In genomic region chr16:56605475-56605874, GRCh38 we compare ENCODE assay signal across 17 cellular contexts. TPM values are rescaled to one million over a fixed set of nuclear protein-coding genes. Genes with fewer than 3 reads are reported as not detected.
DNase-seq lines count a peak whose midpoint lies in the region; ATAC-seq, FAIRE-seq and TF ChIP-seq lines count a peak whose summit lies in the region.
"Had no signal": no experiment of that assay in that cellular context is flagged by ENCODE, and none has a peak within 500 bp of the region (broad histone marks: within the 10 kb centered on the region; RNA-seq: fewer than 3 reads in every experiment).

No MANE protein-coding gene starts in this region.

- H3K4me1 ChIP-seq in HCT116 (ENCODE audit: control insufficient read depth in 1 of 2, insufficient read depth in 2 of 2, low read length in 2 of 2): peaks cover 42 to 61% of the 10 kb centered on the region in 2 experiments
- H3K4me1 ChIP-seq in left lung: peaks cover 28 to 48% of the 10 kb centered on the region in 2 donors
- peaks cover 16 to 58% (median 37%) of the 10 kb centered on the region in 6 donors for H3K4me1 ChIP-seq in spleen

- BruUV-seq in HCT116 (replicated peaks; lab: Mats Ljungman, UMichigan): no TSS peak

- H3K27ac ChIP-seq in HCT116 (ENCODE audit: low read depth, low read length) (peak overlapping the region; percentile 96), brain microvascular endothelial cell (peak overlapping the region; percentile 97), left lung (peak overlapping the region; percentile 87 to 93), spleen (peak overlapping the region in 6 of 8 donors; percentile 88 to 96 (median 90))

- no peak for TF ChIP-seq POLR2A in HCT116 (IDR thresholded peaks at IDR 0.05; ENCODE audit: borderline replicate concordance, extremely low read depth, insufficient read depth, insufficient read length)
- no peak for TF ChIP-seq POLR2A in spleen (IDR thresholded peaks at IDR 0.05)

- H3K9ac ChIP-seq in HCT116 (ENCODE audit: low read length): peak overlapping the region; percentile 91; the same call in 1 of the 2 replicates

- H3K27me3 ChIP-seq in HCT116 (ENCODE audit: insufficient read depth, low read length) (no peaks in the 10 kb centered on the region), brain microvascular endothelial cell (replicated peaks) (no peaks in the 10 kb centered on the region), left lung (no peaks in the 10 kb centered on the region), spleen (replicated peaks in 1 of 7) (peaks cover 0 to 10% (median 0%) of the 10 kb centered on the region in 7 donors)
- H3K27me3 ChIP-seq: BE2C had no signal

- peaks cover 14% of the 10 kb centered on the region for H3K79me2 ChIP-seq in HCT116 (ENCODE audit: insufficient read depth, low read length)

- no peaks in the 10 kb centered on the region for H3K9me2 ChIP-seq in HCT116 (ENCODE audit: insufficient read depth)

- H3K36me3 ChIP-seq in HCT116 (ENCODE audit: control insufficient read depth in 1 of 2, insufficient read depth in 2 of 2, low read length in 2 of 2) (no peaks in the 10 kb centered on the region), brain microvascular endothelial cell (replicated peaks) (no peaks in the 10 kb centered on the region), left lung (no peaks in the 10 kb centered on the region), spleen (no peaks in the 10 kb centered on the region)
- H3K36me3 ChIP-seq: BE2C had no signal

- TF ChIP-seq CTCF in HCT116 (IDR thresholded peaks at IDR 0.05 in 2 of 3, conservative IDR thresholded peaks at IDR 0.05 in 1 of 3; ENCODE audit: borderline replicate concordance in 1 of 3, insufficient read depth in 1 of 3, low read depth in 2 of 3, low read length in 2 of 3): no peak
- TF ChIP-seq CTCF in brain microvascular endothelial cell (IDR thresholded peaks at IDR 0.05; ENCODE audit: low read depth, low read length, missing control alignments): no peak
- TF ChIP-seq CTCF in left lung (IDR thresholded peaks at IDR 0.05): no peak
- TF ChIP-seq CTCF in spleen (IDR thresholded peaks at IDR 0.05 in 8 of 11, conservative IDR thresholded peaks at IDR 0.05 in 3 of 11): no peak

- 58 to 87% (median 80%) methylated on average over 1 of the region's 1 CpG for WGBS in spleen, 5 donors

- DNase-seq in HCT116 (ENCODE audit: low read depth, low spot score) (no peak), brain microvascular endothelial cell (no peak), left lung (no peak), spleen (no peak), posterior vena cava (ENCODE audit: low spot score) (no peak), frontal cortex (ENCODE audit: low spot score in 2 of 2) (no peak), NCI-H446 (lab: John Stamatoyannopoulos, UW) (no peak)
- DNase-seq: activated CD4-positive, alpha-beta T cell treated with anti-CD3 and anti-CD28 coated beads, Interleukin-2, amount 50 U/mL, for 1 hour; BE2C; MV-4-11; NCI-H345 had no signal

- intact Hi-C loops in HCT116 (cut with micrococcal nuclease): no loop called here
- intact Hi-C loops in left lung (cut with DNase I): no loop called here
- intact Hi-C loops in spleen (cut with DNase I; ENCODE audit: low total_unique reads): loop anchor here (10.0 kb wide), 2 partner anchors 79 to 91 kb away; partner anchors contain the start of gene MT1X
- intact Hi-C loops in posterior vena cava (cut with DNase I): no loop called here

- in situ Hi-C loops in brain microvascular endothelial cell (cut with HindIII; ENCODE audit: low pct_ligation_motif_present, low sequenced_read_pairs): no loop called here

- FAIRE-seq in frontal cortex (lab: Jason Lieb, UNC): no peak
- FAIRE-seq: GM12892, GM19239 had no signal

- no peaks in the 10 kb centered on the region for H4K20me1 ChIP-seq in HCT116 (ENCODE audit: insufficient read depth)

- RAD21 ChIA-PET in HCT116 (lab: Charles Lee; ENCODE audit: low non-redundant PET in 1 of 2, low total read pairs in 2 of 2, uncharacterized antibody in 2 of 2, unreplicated experiment in 2 of 2): interaction anchor here (1.2 to 1.8 kb wide), 3 partner anchors 20 to 96 kb away, joined by 3 to 6 read pairs (median 5); partner anchors contain the start of gene MT1E (in 1 of the 2)

- peak overlapping the region; percentile 95 for H3K4me2 ChIP-seq in HCT116 (ENCODE audit: low read length)

- peak overlapping the region; percentile 24 for H2AFZ ChIP-seq in HCT116 (ENCODE audit: low read depth, low read length, poor library complexity, severe bottlenecking)

- H3K9me3 ChIP-seq in HCT116 (ENCODE audit: control insufficient read depth in 1 of 2, insufficient read depth in 1 of 2, low read depth in 1 of 2, low read length in 2 of 2) (no peaks in the 10 kb centered on the region), left lung (no peaks in the 10 kb centered on the region), spleen (no peaks in the 10 kb centered on the region)
- H3K9me3 ChIP-seq: BE2C had no signal

- TF ChIP-seq RAD21 in HCT116 (IDR thresholded peaks at IDR 0.05; ENCODE audit: low read depth): no peak

- CTCF ChIA-PET in HCT116 (lab: Charles Lee): interaction anchor here (0.9 to 5.3 kb wide), 4 partner anchors 29 to 184 kb away, joined by 3 to 65 read pairs (median 6); no protein-coding TSS in a partner anchor

- ATAC-seq in HCT116 (no peak), left lung (no peak), HG03520 (IDR thresholded peaks at IDR 0.05; ENCODE audit: unreplicated experiment) (no peak)

- POLR2A ChIA-PET in HCT116 (lab: Charles Lee): interaction anchor here (3.9 to 16.1 kb wide), 2 partner anchors 19 to 96 kb away, joined by 14 to 344 read pairs; partner anchors contain the start of gene MT1E

- H3K4me3 ChIP-seq in HCT116 (replicated peaks in 1 of 2; ENCODE audit: low read depth in 1 of 2, low read length in 2 of 2): 0 out of 4 replicates have a peak overlapping the region, but pooled peaks of 1 of the 2 experiments have one; percentile 85
- no peak overlapping the region for H3K4me3 ChIP-seq in brain microvascular endothelial cell (ENCODE audit: low read depth, low read length)
- H3K4me3 ChIP-seq in left lung: no peak overlapping the region
- no peak overlapping the region for H3K4me3 ChIP-seq in spleen

TF ChIP-seq in HCT116, 20 proteins besides CTCF, POLR2A, EP300 and RAD21 (continues in another document):
- TF ChIP-seq MAX (IDR thresholded peaks at IDR 0.05): no peak
- TF ChIP-seq CEBPB (IDR thresholded peaks at IDR 0.05; ENCODE audit: low read depth): no peak
- no peak for TF ChIP-seq JUND (IDR thresholded peaks at IDR 0.05)
- no peak for TF ChIP-seq FOSL1 (IDR thresholded peaks at IDR 0.05; ENCODE audit: low read depth)
- TF ChIP-seq CBX3 (IDR thresholded peaks at IDR 0.05; ENCODE audit: low read depth): no peak
- no peak for TF ChIP-seq EZH2 (IDR thresholded peaks at IDR 0.05)
- no peak for TF ChIP-seq SRF (IDR thresholded peaks at IDR 0.05; ENCODE audit: low read depth)
- no peak for TF ChIP-seq SIN3A (IDR thresholded peaks at IDR 0.05; ENCODE audit: low read depth)
- TF ChIP-seq ZFX (IDR thresholded peaks at IDR 0.05): no peak
- no peak for TF ChIP-seq ELF1 (IDR thresholded peaks at IDR 0.05; ENCODE audit: borderline replicate concordance, low read depth)

RNA-seq across cellular contexts. Expression of gene MT2A, which starts 2.9 kb away (rescaled TPM):
- total RNA-seq in HCT116 (2021; ENCODE audit: unreplicated experiment) (710 TPM), left lung (100 to 1,000 TPM; 239 to 425 TPM), spleen (10 to 100 TPM; 25.3 to 96.9 (median 43.8) TPM), posterior vena cava (1,000 to 10,000 TPM in 1 of 2 donors, 100 to 1,000 TPM in 1; 643 to 1,788 TPM), frontal cortex (1.6 TPM)
- 2,621 and 2,940 TPM in 2 replicates for polyA plus RNA-seq in HCT116 (2012)
- 100 to 1,000 TPM in 2 of 3 donors, 10 to 100 TPM in 1; 73.3 to 176 (median 112) TPM for polyA plus RNA-seq in spleen

RNA-seq across cellular contexts. Expression of gene MT3, which starts 16.1 kb away (rescaled TPM):
- not detected for total RNA-seq in HCT116 (2021; ENCODE audit: unreplicated experiment)
- not detected in 2 replicates for polyA plus RNA-seq in HCT116 (2012)
- not detected for total RNA-seq in left lung
- total RNA-seq in spleen: under 1 TPM in 1 of 7 donors, not detected in 6; 0.77 TPM
- 10 to 100 TPM in 1 of 3 donors, 1 to 10 TPM in 1, not detected in 1; 1.5 to 11.5 TPM for polyA plus RNA-seq in spleen
- not detected for total RNA-seq in posterior vena cava
- 7.3 TPM for total RNA-seq in frontal cortex
- total RNA-seq: Daoy, fibroblast of villous mesenchyme, H4 had no signal

RNA-seq across cellular contexts. Expression of gene MT1E, which starts 20.1 kb away (rescaled TPM):
- total RNA-seq in HCT116 (2021; ENCODE audit: unreplicated experiment) (383 TPM), left lung (100 to 1,000 TPM; 103 to 262 TPM), spleen (10 to 100 TPM in 6 of 7 donors, 1 to 10 TPM in 1; 2.5 to 49.6 (median 19.7) TPM), posterior vena cava (100 to 1,000 TPM; 240 to 379 TPM), frontal cortex (5.7 TPM)
- polyA plus RNA-seq in HCT116 (2012): 1,051 and 1,163 TPM in 2 replicates
- 10 to 100 TPM; 21.0 to 34.0 (median 33.0) TPM for polyA plus RNA-seq in spleen
- total RNA-seq: H4 had no signal

RNA-seq across cellular contexts. Expression of gene MT1M, which starts 27.0 kb away (rescaled TPM):
- total RNA-seq in HCT116 (2021; ENCODE audit: unreplicated experiment) (0.39 TPM), left lung (10 to 100 TPM in 1 of 2 donors, 1 to 10 TPM in 1; 8.4 to 32.5 TPM), spleen (1 to 10 TPM in 6 of 7 donors, under 1 TPM in 1; 0.44 to 6.1 (median 3.5) TPM), posterior vena cava (100 to 1,000 TPM in 1 of 2 donors, 10 to 100 TPM in 1; 82.2 to 146 TPM), frontal cortex (not detected)
- not detected in 2 replicates for polyA plus RNA-seq in HCT116 (2012)
- polyA plus RNA-seq in spleen: 10 to 100 TPM in 1 of 3 donors, 1 to 10 TPM in 1, under 1 TPM in 1; 0.93 to 11.8 (median 7.6) TPM
- total RNA-seq: fibroblast of villous mesenchyme, H4 had no signal

RNA-seq across cellular contexts. Expression of gene MT1A, which starts 33.0 kb away (rescaled TPM):
- not detected for total RNA-seq in HCT116 (2021; ENCODE audit: unreplicated experiment)
- not detected in 2 replicates for polyA plus RNA-seq in HCT116 (2012)
- total RNA-seq in left lung: 10 to 100 TPM in 1 of 2 donors, 1 to 10 TPM in 1; 3.1 to 24.1 TPM
- total RNA-seq in spleen: 10 to 100 TPM in 1 of 7 donors, 1 to 10 TPM in 2, not detected in 4; 1.5 to 27.3 (median 1.5) TPM
- 10 to 100 TPM in 1 of 3 donors, 1 to 10 TPM in 2; 1.1 to 14.2 (median 8.5) TPM for polyA plus RNA-seq in spleen
- 100 to 1,000 TPM in 1 of 2 donors, 10 to 100 TPM in 1; 52.7 to 104 TPM for total RNA-seq in posterior vena cava
- not detected for total RNA-seq in frontal cortex
- total RNA-seq: Daoy, H4 had no signal

Comparison
In these comparisons a context has a peak if more than half of its experiments do, and no peak if none do; other contexts are left out.
1. RNA of gene MT2A, which starts 2.9 kb away (total RNA-seq): 643 to 1,788 TPM in posterior vena cava, 710 TPM in HCT116 (single experiment), 239 to 425 TPM in left lung and 25.3 to 96.9 TPM in spleen; 1.6 TPM in frontal cortex (single experiment); every median in the first group is over 10 times any median in the second.
2. Peak in every context shown above with its lines, with median percentiles within 50 percentile points of each other: H3K27ac ChIP-seq.